ENCODE assay signal across 29 cellular contexts in genomic region chr6:122775975-122776374, GRCh38. TPM values are rescaled to one million over a fixed set of nuclear protein-coding genes. Genes with fewer than 3 reads are reported as not detected.
DNase-seq lines count a peak whose midpoint lies in the region; ATAC-seq, FAIRE-seq and TF ChIP-seq lines count a peak whose summit lies in the region.
"Had no signal": no experiment of that assay in that cellular context is flagged by ENCODE, and none has a peak within 500 bp of the region (broad histone marks: within the 10 kb centered on the region; RNA-seq: fewer than 3 reads in every experiment).

No MANE protein-coding gene starts in this region.

- POLR2A ChIA-PET in HepG2 (lab: Yijun Ruan, JAX) (no interaction called here), IMR-90 (lab: Charles Lee; ENCODE audit: unreplicated experiment) (no interaction called here)

- DNase-seq in HepG2 (ENCODE audit: low spot score) (no peak), right lobe of liver (no peak), IMR-90 (no peak), immature natural killer cell (no peak), SIG-M5 (lab: John Stamatoyannopoulos, UW) (no peak)
- DNase-seq: 8988T; ACHN; BE2C; C1 segment of cervical spinal cord; CD4-positive, alpha-beta memory T cell; CD4-positive, CD25-positive, alpha-beta regulatory T cell; CD8-positive, alpha-beta memory T cell; COR-L47; DMS 273 treated with DMSO at 0.1 percent for 48 hours; DMS153; DMS53; DMS79; DND-41; EL; GDM1 had no signal

- no peaks in the 10 kb centered on the region for H3K79me1 ChIP-seq in IMR-90 (ENCODE audit: low read depth in 1 of 2, low read length in 2 of 2)

- H3K4me3 ChIP-seq in HepG2 (replicated peaks in 1 of 3; ENCODE audit: insufficient read depth in 1 of 3, low read depth in 2 of 3, low read length in 3 of 3) (no peak overlapping the region), right lobe of liver (no peak overlapping the region), IMR-90 (ENCODE audit: insufficient read depth, low read depth, low read length) (no peak overlapping the region)
- H3K4me3 ChIP-seq: BLaER1, GM12878 had no signal

- no peak overlapping the region for H3K56ac ChIP-seq in IMR-90 (ENCODE audit: extremely low read depth, insufficient read depth, low read length)

- no peaks in the 10 kb centered on the region for H3K36me3 ChIP-seq in HepG2 (replicated peaks in 1 of 2; ENCODE audit: control insufficient read depth in 1 of 2, insufficient read depth in 2 of 2, low read length in 2 of 2)
- no peaks in the 10 kb centered on the region for H3K36me3 ChIP-seq in right lobe of liver
- no peaks in the 10 kb centered on the region for H3K36me3 ChIP-seq in IMR-90 (ENCODE audit: control insufficient read depth, insufficient read depth, low read length)
- H3K36me3 ChIP-seq: BE2C, BLaER1 had no signal

- TF ChIP-seq CTCF in HepG2 (CRISPR knock-in tag; IDR thresholded peaks at IDR 0.05), result no peak
- no peak for TF ChIP-seq CTCF in right lobe of liver (IDR thresholded peaks at IDR 0.05)
- TF ChIP-seq CTCF in IMR-90 (conservative IDR thresholded peaks at IDR 0.05; ENCODE audit: low read depth, low read length), result no peak

- dilution Hi-C loops in IMR-90 (cut with HindIII; ENCODE audit: low sequenced_read_pairs, unreplicated experiment), result no loop called here

- TF ChIP-seq EP300 in HepG2 (IDR thresholded peaks at IDR 0.05; ENCODE audit: low read depth in 2 of 2, low read length in 2 of 2) (no peak), HepG2 (CRISPR knock-in tag; IDR thresholded peaks at IDR 0.05; ENCODE audit: borderline replicate concordance) (no peak)

- H2BK120ac ChIP-seq in IMR-90 (ENCODE audit: low read depth, low read length), result no peak overlapping the region

- H3K4me1 ChIP-seq in HepG2 (ENCODE audit: insufficient read depth, low read length), result peaks cover 6% of the 10 kb centered on the region
- peaks cover 0 to 9% (median 3%) of the 10 kb centered on the region in 4 donors for H3K4me1 ChIP-seq in right lobe of liver
- H3K4me1 ChIP-seq in IMR-90 (ENCODE audit: control insufficient read depth, insufficient read depth, low read length), result no peaks in the 10 kb centered on the region
- H3K4me1 ChIP-seq: BE2C, BLaER1 had no signal

- H2BK20ac ChIP-seq in IMR-90 (ENCODE audit: low read depth, low read length), result no peak overlapping the region

- intact Hi-C loops in HepG2 (cut with micrococcal nuclease; ENCODE audit: unreplicated experiment), result no loop called here
- intact Hi-C loops in right lobe of liver (cut with DNase I), result no loop called here
- intact Hi-C loops in IMR-90 (cut with micrococcal nuclease), result no loop called here

- H3K27ac Mint-ChIP-seq in immature natural killer cell, result no peak overlapping the region
- H3K27ac Mint-ChIP-seq: CD14-positive monocyte; CD4-positive, alpha-beta memory T cell; CD8-positive, alpha-beta memory T cell had no signal

- H4K8ac ChIP-seq in IMR-90 (ENCODE audit: low read depth in 2 of 2, low read length in 2 of 2), result no peak overlapping the region

- no peak overlapping the region for H3K4me3 Mint-ChIP-seq in immature natural killer cell
- H3K4me3 Mint-ChIP-seq: CD14-positive monocyte; CD4-positive, alpha-beta memory T cell; CD4-positive, CD25-positive, alpha-beta regulatory T cell; CD8-positive, alpha-beta memory T cell had no signal

- in situ Hi-C loops in HepG2 (cut with HindIII; ENCODE audit: extremely low pct_ligation_motif_present, low pct_unique_long_range_greater_than_20kb), result no loop called here
- in situ Hi-C loops in IMR-90 (cut with MboI; ENCODE audit: low sequenced_read_pairs), result no loop called here

- H3K4me2 ChIP-seq in HepG2 (ENCODE audit: low read depth, low read length), result no peak overlapping the region
- H3K4me2 ChIP-seq in IMR-90 (ENCODE audit: low read depth, low read length), result no peak overlapping the region
- H3K4me2 ChIP-seq: BLaER1 had no signal

- H4K91ac ChIP-seq in IMR-90 (ENCODE audit: insufficient read depth, low read depth, low read length), result no peak overlapping the region

- no peak for FAIRE-seq in HepG2 (lab: Jason Lieb, UNC)
- FAIRE-seq: A204.1, GM12878, GM12892, GM18507 had no signal

- H3K27me3 ChIP-seq in HepG2 (ENCODE audit: control insufficient read depth in 1 of 2, insufficient read depth in 2 of 2, low read length in 2 of 2), result peaks cover 0 to 19% of the 10 kb centered on the region in 2 experiments; a peak in 3 of 5 replicates
- no peaks in the 10 kb centered on the region for H3K27me3 ChIP-seq in right lobe of liver
- H3K27me3 ChIP-seq in IMR-90 (ENCODE audit: control insufficient read depth, insufficient read depth, low read length), result peaks cover 4% of the 10 kb centered on the region
- H3K27me3 ChIP-seq: BLaER1 had no signal

- ATAC-seq in HepG2 (no peak), right lobe of liver (no peak), IMR-90 (ENCODE audit: low read depth) (no peak)
- ATAC-seq: GM12878 had no signal

- peaks cover 3 to 7% (median 7%) of the 10 kb centered on the region in 3 donors for H3K27me3 Mint-ChIP-seq in immature natural killer cell (ENCODE audit: low read depth in 3 of 3)

- no peak for TF ChIP-seq POLR2A in HepG2 (IDR thresholded peaks at IDR 0.05; ENCODE audit: insufficient read depth in 1 of 2, low read depth in 2 of 2, low read length in 2 of 2)
- TF ChIP-seq POLR2A in right lobe of liver (IDR thresholded peaks at IDR 0.05), result no peak
- TF ChIP-seq POLR2A in IMR-90 (IDR thresholded peaks at IDR 0.05; ENCODE audit: low read depth, low read length), result no peak

- H4K20me1 ChIP-seq in HepG2 (ENCODE audit: insufficient read depth, low read length) (no peaks in the 10 kb centered on the region), IMR-90 (ENCODE audit: insufficient read depth, low read length) (no peaks in the 10 kb centered on the region)
- H4K20me1 ChIP-seq: BLaER1 had no signal

- no peak overlapping the region for H3K4ac ChIP-seq in IMR-90 (ENCODE audit: low read depth, low read length)

- no peaks in the 10 kb centered on the region for H3K36me3 Mint-ChIP-seq in immature natural killer cell
- H3K36me3 Mint-ChIP-seq: CD14-positive monocyte; CD4-positive, alpha-beta memory T cell; CD4-positive, CD25-positive, alpha-beta regulatory T cell; CD8-positive, alpha-beta memory T cell had no signal

- H3K23ac ChIP-seq in IMR-90 (ENCODE audit: low read depth, low read length), result no peak overlapping the region

- no peaks in the 10 kb centered on the region for H3K9me1 ChIP-seq in IMR-90 (ENCODE audit: insufficient read depth, low read length)

- peaks cover 0 to 5% (median 0%) of the 10 kb centered on the region in 6 donors for H3K9me3 Mint-ChIP-seq in immature natural killer cell

- TF ChIP-seq RAD21 in HepG2 (CRISPR knock-in tag; IDR thresholded peaks at IDR 0.05) (no peak), IMR-90 (IDR thresholded peaks at IDR 0.05; ENCODE audit: low read length) (no peak)

- no peaks in the 10 kb centered on the region for H3K4me1 Mint-ChIP-seq in immature natural killer cell
- H3K4me1 Mint-ChIP-seq: CD4-positive, alpha-beta memory T cell; CD4-positive, CD25-positive, alpha-beta regulatory T cell; CD8-positive, alpha-beta memory T cell had no signal

- H2AK5ac ChIP-seq in IMR-90 (ENCODE audit: low read depth, low read length), result no peak overlapping the region

- H3K79me2 ChIP-seq in HepG2 (ENCODE audit: insufficient read depth, low read length), result no peaks in the 10 kb centered on the region

- H3K9ac ChIP-seq in HepG2 (ENCODE audit: insufficient read depth, low read depth, low read length), result no peak overlapping the region
- no peak overlapping the region for H3K9ac ChIP-seq in IMR-90 (ENCODE audit: low read depth, low read length)
- H3K9ac ChIP-seq: BLaER1 had no signal

- no peak overlapping the region for H2BK5ac ChIP-seq in IMR-90 (ENCODE audit: low read depth, low read length, poor library complexity, severe bottlenecking)

- H3K14ac ChIP-seq in IMR-90 (replicated peaks; ENCODE audit: low read depth, low read length), result no peak overlapping the region

- no peak overlapping the region for H3K18ac ChIP-seq in IMR-90 (ENCODE audit: low read depth, low read length)

- H3K9me3 ChIP-seq in HepG2 (ENCODE audit: low read length), result no peaks in the 10 kb centered on the region
- H3K9me3 ChIP-seq in right lobe of liver, result no peaks in the 10 kb centered on the region
- H3K9me3 ChIP-seq in IMR-90 (ENCODE audit: control insufficient read depth, insufficient read depth, low read length), result no peaks in the 10 kb centered on the region
- H3K9me3 ChIP-seq: BE2C, BLaER1 had no signal

- H2BK15ac ChIP-seq in IMR-90 (ENCODE audit: low read depth, low read length), result no peak overlapping the region

- no peak overlapping the region for H4K5ac ChIP-seq in IMR-90 (ENCODE audit: low read depth, low read length)

- H2AFZ ChIP-seq in HepG2 (ENCODE audit: low read length), result no peak overlapping the region
- no peak overlapping the region for H2AFZ ChIP-seq in IMR-90 (replicated peaks; ENCODE audit: low read length, poor library complexity)

- H3K27ac ChIP-seq in HepG2 (ENCODE audit: extremely low read length, insufficient read depth, low read length) (no peak overlapping the region), right lobe of liver (no peak overlapping the region), IMR-90 (ENCODE audit: insufficient read depth, low read length) (no peak overlapping the region)
- H3K27ac ChIP-seq: BLaER1 had no signal

- BruUV-seq in HepG2 (replicated peaks; lab: Mats Ljungman, UMichigan) (no TSS peak), IMR-90 (replicated peaks; lab: Mats Ljungman, UMichigan) (no TSS peak)

- no peak overlapping the region for H2AK9ac ChIP-seq in IMR-90 (replicated peaks; ENCODE audit: low read depth, low read length, poor library complexity)

- CTCF ChIA-PET in HepG2 (lab: Yijun Ruan, JAX; ENCODE audit: low intra/inter-chr PET ratio, low total read pairs), result no interaction called here
- CTCF ChIA-PET in IMR-90 (lab: Yijun Ruan, JAX), result no interaction called here

RNA-seq across cellular contexts. Expression of gene FABP7, which starts 3.5 kb away (rescaled TPM):
- total RNA-seq in HepG2 (2016; rRNA removed; fragmentation: Illumina TruSeq; extraction: Trizol) (not detected in 2 replicates), right lobe of liver (not detected), IMR-90 (2012; rRNA removed) (not detected in 2 replicates)
- total RNA-seq in HepG2 (2016; cell fraction: cytosol; rRNA removed; fragmentation: Illumina TruSeq; extraction: Trizol; ENCODE audit: low read depth), result not detected in 2 replicates
- not detected in 2 replicates for total RNA-seq in HepG2 (2016; cell fraction: insoluble cytoplasmic fraction; rRNA removed; fragmentation: Illumina TruSeq; extraction: Trizol)
- total RNA-seq in HepG2 (2016; cell fraction: membrane; rRNA removed; fragmentation: Illumina TruSeq; extraction: Trizol), result not detected in 2 replicates
- total RNA-seq in HepG2 (2016; cell fraction: nucleus; rRNA removed; fragmentation: Illumina TruSeq; extraction: Trizol), result not detected in 2 replicates
- polyA plus RNA-seq in HepG2 (2011; rRNA removed) (not detected in 2 replicates), IMR-90 (2012; rRNA removed) (not detected in 2 replicates), immature natural killer cell (not detected)
- not detected in 2 replicates for polyA plus RNA-seq in HepG2 (2011; cell fraction: cytosol; rRNA removed)
- polyA plus RNA-seq in HepG2 (2011; cell fraction: nucleus; rRNA removed), result not detected in 2 replicates
- not detected in 2 replicates for polyA plus RNA-seq in HepG2 (2012)
- not detected in 2 replicates for polyA plus RNA-seq in HepG2 (2016; cell fraction: cytosol; fragmentation: Illumina TruSeq; extraction: Trizol; ENCODE audit: low read depth)
- polyA plus RNA-seq in HepG2 (2016; cell fraction: insoluble cytoplasmic fraction; fragmentation: Illumina TruSeq; extraction: Trizol; ENCODE audit: low read depth), result not detected in 2 replicates
- polyA plus RNA-seq in HepG2 (2016; cell fraction: membrane; fragmentation: Illumina TruSeq; extraction: Trizol; ENCODE audit: low read depth), result not detected in 2 replicates
- polyA plus RNA-seq in HepG2 (2016; cell fraction: nucleus; fragmentation: Illumina TruSeq; extraction: Trizol; ENCODE audit: insufficient read depth, low read depth), result not detected in 2 replicates
- polyA minus RNA-seq in HepG2 (2011; rRNA and poly(A)+ RNA removed; ENCODE audit: low replicate concordance), result not detected in 2 replicates
- not detected in 2 replicates for polyA minus RNA-seq in HepG2 (2011; cell fraction: cytosol; rRNA and poly(A)+ RNA removed)
- polyA minus RNA-seq in HepG2 (2011; cell fraction: nucleus; rRNA and poly(A)+ RNA removed), result not detected in 2 replicates
- polyA plus RNA-seq in IMR-90 (2012; cell fraction: cytosol; rRNA removed), result not detected in 2 replicates
- polyA plus RNA-seq in IMR-90 (2012; cell fraction: nucleus; rRNA removed; ENCODE audit: low replicate concordance), result not detected in 2 replicates
- total RNA-seq: CD4-positive, alpha-beta memory T cell; CD4-positive, CD25-positive, alpha-beta regulatory T cell; CD8-positive, alpha-beta memory T cell; Daoy; G401; GM12878 had no signal
- polyA plus RNA-seq: AG04450; CD14-positive monocyte; CD4-positive, alpha-beta memory T cell; CD4-positive, CD25-positive, alpha-beta regulatory T cell; CD8-positive, alpha-beta memory T cell; GM12878 had no signal

RNA-seq across cellular contexts. Expression of gene SMPDL3A, which starts 13.1 kb away (rescaled TPM):
- total RNA-seq in HepG2 (2016; rRNA removed; fragmentation: Illumina TruSeq; extraction: Trizol) (6.4 and 7.8 TPM in 2 replicates), right lobe of liver (10 to 100 TPM; 27.5 to 51.9 (median 36.1) TPM), IMR-90 (2012; rRNA removed) (9.7 and 9.9 TPM in 2 replicates)
- 1.1 and 2.5 TPM in 2 replicates for total RNA-seq in HepG2 (2016; cell fraction: cytosol; rRNA removed; fragmentation: Illumina TruSeq; extraction: Trizol; ENCODE audit: low read depth)
- total RNA-seq in HepG2 (2016; cell fraction: insoluble cytoplasmic fraction; rRNA removed; fragmentation: Illumina TruSeq; extraction: Trizol), result 5.6 and 7.8 TPM in 2 replicates
- 3.7 and 4.1 TPM in 2 replicates for total RNA-seq in HepG2 (2016; cell fraction: membrane; rRNA removed; fragmentation: Illumina TruSeq; extraction: Trizol)
- 8.1 and 10.3 TPM in 2 replicates for total RNA-seq in HepG2 (2016; cell fraction: nucleus; rRNA removed; fragmentation: Illumina TruSeq; extraction: Trizol)
- polyA plus RNA-seq in HepG2 (2011; rRNA removed) (17.3 and 21.0 TPM in 2 replicates), IMR-90 (2012; rRNA removed) (14.2 TPM in 2 replicates), immature natural killer cell (1 to 10 TPM in 1 of 3 donors, under 1 TPM in 1, not detected in 1; 0.37 to 1.2 TPM)
- 15.9 and 18.0 TPM in 2 replicates for polyA plus RNA-seq in HepG2 (2011; cell fraction: cytosol; rRNA removed)
- polyA plus RNA-seq in HepG2 (2011; cell fraction: nucleus; rRNA removed), result 9.0 and 11.3 TPM in 2 replicates
- polyA plus RNA-seq in HepG2 (2012), result 25.6 and 33.6 TPM in 2 replicates
- 1.3 and 1.7 TPM in 2 replicates for polyA plus RNA-seq in HepG2 (2016; cell fraction: cytosol; fragmentation: Illumina TruSeq; extraction: Trizol; ENCODE audit: low read depth)
- polyA plus RNA-seq in HepG2 (2016; cell fraction: insoluble cytoplasmic fraction; fragmentation: Illumina TruSeq; extraction: Trizol; ENCODE audit: low read depth), result 6.4 and 9.0 TPM in 2 replicates
- polyA plus RNA-seq in HepG2 (2016; cell fraction: membrane; fragmentation: Illumina TruSeq; extraction: Trizol; ENCODE audit: low read depth), result 3.1 and 4.1 TPM in 2 replicates
- 12.8 and 14.7 TPM in 2 replicates for polyA plus RNA-seq in HepG2 (2016; cell fraction: nucleus; fragmentation: Illumina TruSeq; extraction: Trizol; ENCODE audit: insufficient read depth, low read depth)
- 4.9 and 10.4 TPM in 2 replicates for polyA minus RNA-seq in HepG2 (2011; rRNA and poly(A)+ RNA removed; ENCODE audit: low replicate concordance)
- polyA minus RNA-seq in HepG2 (2011; cell fraction: cytosol; rRNA and poly(A)+ RNA removed), result 10.6 and 11.1 TPM in 2 replicates
- polyA minus RNA-seq in HepG2 (2011; cell fraction: nucleus; rRNA and poly(A)+ RNA removed), result 9.9 and 15.7 TPM in 2 replicates
- polyA plus RNA-seq in IMR-90 (2012; cell fraction: cytosol; rRNA removed), result 3.5 and 7.3 TPM in 2 replicates
- polyA plus RNA-seq in IMR-90 (2012; cell fraction: nucleus; rRNA removed; ENCODE audit: low replicate concordance), result 3.2 and 12.1 TPM in 2 replicates
- total RNA-seq: CD4-positive, alpha-beta memory T cell; CD4-positive, CD25-positive, alpha-beta regulatory T cell had no signal
- polyA plus RNA-seq: CD4-positive, alpha-beta memory T cell; CD8-positive, alpha-beta memory T cell had no signal
